Comparison of ENCODE assay signal across 11 cellular contexts in genomic region chr7:6227294-6227846, GRCh38. TPM values are rescaled to one million over a fixed set of nuclear protein-coding genes. Genes with fewer than 3 reads are reported as not detected.
DNase-seq lines count a peak whose midpoint lies in the region; ATAC-seq and TF ChIP-seq lines count a peak whose summit lies in the region.
"Had no signal": no experiment of that assay in that cellular context is flagged by ENCODE, and none has a peak within 500 bp of the region (broad histone marks: within the 10 kb centered on the region; RNA-seq: fewer than 3 reads in every experiment).

No MANE protein-coding gene starts in this region.

- H3K9me3 ChIP-seq in lower lobe of right lung (no peaks in the 10 kb centered on the region), thoracic aorta (no peaks in the 10 kb centered on the region)

- H3K4me1 ChIP-seq in lower lobe of right lung (peaks cover 61% of the 10 kb centered on the region), thoracic aorta (ENCODE audit: control insufficient read depth in 1 of 2, low read depth in 2 of 2) (peaks cover 27 to 54% of the 10 kb centered on the region in 2 donors)

- peak; percentile 29 for DNase-seq in NCI-H2029 treated with DMSO at 0.1 percent for 48 hours (lab: John Stamatoyannopoulos, UW)
- DNase-seq in choroid plexus epithelial cell (ENCODE audit: low read depth): peak; percentile 76
- DNase-seq in lower lobe of right lung: no peak
- DNase-seq in thoracic aorta (ENCODE audit: low spot score): no peak
- DNase-seq in SKM-1 treated with dmso at 0.1 percent for 144 hours (lab: John Stamatoyannopoulos, UW; ENCODE audit: unreplicated experiment): no peak
- DNase-seq in iPS-NIHi7 (ENCODE audit: extremely low spot score): no peak
- DNase-seq in AML-193 (lab: John Stamatoyannopoulos, UW): no peak
- DNase-seq: activated gamma-delta T cell treated with Interleukin-2 at 50 U/mL for 16 hours had no signal

- H3K27ac ChIP-seq in lower lobe of right lung: peak overlapping the region; percentile 13
- H3K27ac ChIP-seq in thoracic aorta: peak overlapping the region; percentile 41 to 64

- TF ChIP-seq CTCF in choroid plexus epithelial cell (conservative IDR thresholded peaks at IDR 0.05; ENCODE audit: low read depth, low read length): no peak
- no peak for TF ChIP-seq CTCF in lower lobe of right lung (IDR thresholded peaks at IDR 0.05)
- TF ChIP-seq CTCF in thoracic aorta (IDR thresholded peaks at IDR 0.05): no peak

- intact Hi-C loops in lower lobe of right lung (cut with DNase I): no loop called here

- ATAC-seq in lower lobe of right lung (no peak), thoracic aorta (ENCODE audit: insufficient number of reproducible peaks, low FRiP score, low read depth) (no peak), HG03139 (IDR thresholded peaks at IDR 0.05; ENCODE audit: unreplicated experiment) (no peak)
- ATAC-seq: activated CD4-positive, CD25-positive, alpha-beta regulatory T cell treated with anti-CD3 and anti-CD28 coated beads, Interleukin-2, amount 50 U/mL, for 24 hours; stimulated activated memory B cell treated with anti-CD40 and anti-IgM and Interleukin-4, amounts not matched to agents 10 μg/mL and 1 μg/mL and 100 μg/mL, for 72 hours had no signal

- no peak overlapping the region for H3K4me3 ChIP-seq in choroid plexus epithelial cell (ENCODE audit: low read depth, low read length)
- no peak overlapping the region for H3K4me3 ChIP-seq in lower lobe of right lung
- H3K4me3 ChIP-seq in thoracic aorta: no peak overlapping the region

- no peaks in the 10 kb centered on the region for H3K27me3 ChIP-seq in lower lobe of right lung (ENCODE audit: low read depth)
- no peaks in the 10 kb centered on the region for H3K27me3 ChIP-seq in thoracic aorta (replicated peaks; ENCODE audit: insufficient read depth)

- H3K36me3 ChIP-seq in lower lobe of right lung: no peaks in the 10 kb centered on the region
- no peaks in the 10 kb centered on the region for H3K36me3 ChIP-seq in thoracic aorta

RNA-seq across cellular contexts. Expression of gene CYTH3, which starts 45.1 kb away (rescaled TPM):
- total RNA-seq in lower lobe of right lung: 26.1 TPM
- 10 to 100 TPM; 83.8 to 89.4 TPM for total RNA-seq in thoracic aorta

Comparison
In these comparisons a context has a peak if more than half of its experiments do, and no peak if none do; other contexts are left out.
1. DNase-seq: peak in NCI-H2029 treated with DMSO at 0.1 percent for 48 hours (single experiment) and choroid plexus epithelial cell (single experiment); none in lower lobe of right lung (single experiment), thoracic aorta (single experiment), SKM-1 treated with dmso at 0.1 percent for 144 hours (single experiment), iPS-NIHi7 (single experiment) and AML-193 (0 of 2).